In the genomic region with DNA sequence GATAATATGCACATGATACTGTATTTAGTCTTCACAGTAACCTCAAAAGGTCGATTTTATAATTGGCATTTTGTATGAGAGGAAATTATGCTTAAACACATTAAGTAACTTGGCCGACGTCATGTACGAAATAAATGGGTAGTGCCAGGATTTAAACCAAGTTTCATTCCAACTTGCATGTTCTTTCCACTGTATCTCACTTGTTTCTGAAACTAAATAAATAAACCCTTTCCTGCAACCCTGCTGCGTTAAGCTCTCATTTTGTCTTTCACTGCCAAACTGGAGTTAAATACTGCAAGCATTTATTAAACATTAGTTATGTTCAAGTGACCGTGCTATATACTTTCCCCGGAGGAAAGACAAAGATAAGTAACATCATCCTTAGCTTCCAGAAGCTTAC, we compare ENCODE assay signal across 28 cellular contexts.
DNase-seq lines count a peak whose midpoint lies in the region; ATAC-seq and TF ChIP-seq lines count a peak whose summit lies in the region.
"Had no signal": no experiment of that assay in that cellular context is flagged by ENCODE, and none has a peak within 500 bp of the region (broad histone marks: within the 10 kb centered on the region; RNA-seq: fewer than 3 reads in every experiment).

No MANE protein-coding gene starts in this region.

- peak; percentile 6 for DNase-seq in NCI-H146 (lab: John Stamatoyannopoulos, UW)
- DNase-seq in NCI-H146 treated with DMSO at 0.1 percent for 48 hours (lab: John Stamatoyannopoulos, UW; ENCODE audit: unreplicated experiment): no peak
- DNase-seq in activated T-cell treated with anti-CD3 and anti-CD28 coated beads, Interleukin-2, amount 50 U/mL, for 24 hours: no peak
- no peak for DNase-seq in BE2C
- no peak for DNase-seq in activated naive CD4-positive, alpha-beta T cell treated with anti-CD3 and anti-CD28 coated beads, Interleukin-2, amount 50 U/mL, for 72 hours (ENCODE audit: low spot score in 2 of 2)
- DNase-seq in T-helper 9 cell: no peak
- DNase-seq: activated CD4-positive, alpha-beta T cell treated with anti-CD3 and anti-CD28 coated beads for 4 hours; activated effector memory CD4-positive, alpha-beta T cell treated with Interleukin-2 at 50 U/mL for 16 hours; activated naive CD8-positive, alpha-beta T cell treated with anti-CD3 and anti-CD28 coated beads, Interleukin-2, amount 10 ng/mL, durations not matched to agents 7 days and 5 days; activated T-cell treated with anti-CD3 and anti-CD28 coated beads for 4 hours; CD4-positive, CD25-positive, alpha-beta regulatory T cell; foreskin keratinocyte; heart right ventricle; MM.1S; NCI-H1417; NCI-H2081 treated with DMSO at 0.1 percent for 48 hours; nephron progenitor cell; ovary; PC-9; retina; Right ventricle myocardium superior; stimulated activated CD4-positive, alpha-beta T cell treated with anti-CD3 and anti-CD28 coated beads, Interleukin-4, amount 100 ng/mL, for 24 hours had no signal

- TF ChIP-seq EP300 in gastroesophageal sphincter (IDR thresholded peaks at IDR 0.05): no peak

- peaks cover 0 to 4% (median 0%) of the 10 kb centered on the region in 5 experiments for H3K9me3 Mint-ChIP-seq in brain
- H3K9me3 Mint-ChIP-seq in activated T-cell treated with anti-CD3 and anti-CD28 coated beads, Interleukin-2, amount 50 U/mL, for 24 hours: no peaks in the 10 kb centered on the region
- H3K9me3 Mint-ChIP-seq in activated naive CD4-positive, alpha-beta T cell treated with anti-CD3 and anti-CD28 coated beads, Interleukin-2, amount 50 U/mL, for 72 hours: peaks cover 0 to 5% of the 10 kb centered on the region in 2 donors
- H3K9me3 Mint-ChIP-seq: activated naive CD8-positive, alpha-beta T cell treated with anti-CD3 and anti-CD28 coated beads, Interleukin-2, amount 10 ng/mL, durations not matched to agents 7 days and 5 days; GM23338; nephron progenitor cell; stimulated activated memory B cell treated with anti-CD40 and anti-IgM and Interleukin-4, amounts not matched to agents 10 μg/mL and 1 μg/mL and 100 μg/mL, for 72 hours had no signal

- H3K9me3 ChIP-seq in gastroesophageal sphincter (no peaks in the 10 kb centered on the region), BE2C (no peaks in the 10 kb centered on the region)
- H3K9me3 ChIP-seq: heart right ventricle, ovary had no signal

- no peak for ATAC-seq in gastroesophageal sphincter
- ATAC-seq in activated naive CD4-positive, alpha-beta T cell treated with anti-CD3 and anti-CD28 coated beads, Interleukin-2, amount 50 U/mL, for 72 hours: no peak
- ATAC-seq: foreskin keratinocyte; GM23338; stimulated activated memory B cell treated with anti-CD40 and anti-IgM and Interleukin-4, amounts not matched to agents 10 μg/mL and 1 μg/mL and 100 μg/mL, for 72 hours had no signal

- no peak for TF ChIP-seq POLR2A in gastroesophageal sphincter (IDR thresholded peaks at IDR 0.05)

- peak overlapping the region; percentile 76 to 92 (median 80) for H3K27ac ChIP-seq in gastroesophageal sphincter
- H3K27ac ChIP-seq: 22Rv1, foreskin keratinocyte, heart right ventricle, ovary, PC-9 had no signal

- H3K4me3 ChIP-seq in gastroesophageal sphincter (no peak overlapping the region), BE2C (ENCODE audit: low read depth, low read length) (no peak overlapping the region)
- H3K4me3 ChIP-seq: GM23338, heart right ventricle, lung, ovary, PC-9 had no signal

- no peaks in the 10 kb centered on the region for H3K27me3 Mint-ChIP-seq in brain
- no peaks in the 10 kb centered on the region for H3K27me3 Mint-ChIP-seq in activated T-cell treated with anti-CD3 and anti-CD28 coated beads, Interleukin-2, amount 50 U/mL, for 24 hours
- H3K27me3 Mint-ChIP-seq: activated naive CD8-positive, alpha-beta T cell treated with anti-CD3 and anti-CD28 coated beads, Interleukin-2, amount 10 ng/mL, durations not matched to agents 7 days and 5 days; CD4-positive, CD25-positive, alpha-beta regulatory T cell; stimulated activated memory B cell treated with anti-CD40 and anti-IgM and Interleukin-4, amounts not matched to agents 10 μg/mL and 1 μg/mL and 100 μg/mL, for 72 hours had no signal

- TF ChIP-seq CTCF in brain (conservative IDR thresholded peaks at IDR 0.05): no peak
- no peak for TF ChIP-seq CTCF in gastroesophageal sphincter (IDR thresholded peaks at IDR 0.05)
- no peak for TF ChIP-seq CTCF in BE2C (IDR thresholded peaks at IDR 0.05; ENCODE audit: low read depth, low read length)

- H3K4me1 ChIP-seq in gastroesophageal sphincter (peaks cover 37 to 69% (median 44%) of the 10 kb centered on the region in 3 donors), BE2C (no peaks in the 10 kb centered on the region)

- no peaks in the 10 kb centered on the region for H3K36me3 ChIP-seq in gastroesophageal sphincter
- H3K36me3 ChIP-seq in BE2C: no peaks in the 10 kb centered on the region
- H3K36me3 ChIP-seq: heart right ventricle, ovary had no signal

- no peaks in the 10 kb centered on the region for H3K36me3 Mint-ChIP-seq in brain
- no peaks in the 10 kb centered on the region for H3K36me3 Mint-ChIP-seq in activated T-cell treated with anti-CD3 and anti-CD28 coated beads, Interleukin-2, amount 50 U/mL, for 24 hours (ENCODE audit: low read depth)
- no peaks in the 10 kb centered on the region for H3K36me3 Mint-ChIP-seq in activated naive CD4-positive, alpha-beta T cell treated with anti-CD3 and anti-CD28 coated beads, Interleukin-2, amount 50 U/mL, for 72 hours
- H3K36me3 Mint-ChIP-seq: activated naive CD8-positive, alpha-beta T cell treated with anti-CD3 and anti-CD28 coated beads, Interleukin-2, amount 10 ng/mL, durations not matched to agents 7 days and 5 days; CD4-positive, CD25-positive, alpha-beta regulatory T cell; stimulated activated memory B cell treated with anti-CD40 and anti-IgM and Interleukin-4, amounts not matched to agents 10 μg/mL and 1 μg/mL and 100 μg/mL, for 72 hours had no signal

- peak overlapping the region in 3 of 5 experiments; percentile 48 to 72 (median 49) for H3K27ac Mint-ChIP-seq in brain
- no peak overlapping the region for H3K27ac Mint-ChIP-seq in activated T-cell treated with anti-CD3 and anti-CD28 coated beads, Interleukin-2, amount 50 U/mL, for 24 hours
- no peak overlapping the region for H3K27ac Mint-ChIP-seq in activated naive CD4-positive, alpha-beta T cell treated with anti-CD3 and anti-CD28 coated beads, Interleukin-2, amount 50 U/mL, for 72 hours
- H3K27ac Mint-ChIP-seq: activated naive CD8-positive, alpha-beta T cell treated with anti-CD3 and anti-CD28 coated beads, Interleukin-2, amount 10 ng/mL, durations not matched to agents 7 days and 5 days; CD4-positive, CD25-positive, alpha-beta regulatory T cell; GM23338; nephron progenitor cell; stimulated activated memory B cell treated with anti-CD40 and anti-IgM and Interleukin-4, amounts not matched to agents 10 μg/mL and 1 μg/mL and 100 μg/mL, for 72 hours had no signal

- H3K4me3 Mint-ChIP-seq in brain: no peak overlapping the region
- H3K4me3 Mint-ChIP-seq in activated T-cell treated with anti-CD3 and anti-CD28 coated beads, Interleukin-2, amount 50 U/mL, for 24 hours: no peak overlapping the region
- H3K4me3 Mint-ChIP-seq: activated naive CD8-positive, alpha-beta T cell treated with anti-CD3 and anti-CD28 coated beads, Interleukin-2, amount 10 ng/mL, durations not matched to agents 7 days and 5 days; CD4-positive, CD25-positive, alpha-beta regulatory T cell; GM23338; nephron progenitor cell; stimulated activated memory B cell treated with anti-CD40 and anti-IgM and Interleukin-4, amounts not matched to agents 10 μg/mL and 1 μg/mL and 100 μg/mL, for 72 hours had no signal

- H3K27me3 ChIP-seq in gastroesophageal sphincter (no peaks in the 10 kb centered on the region), BE2C (no peaks in the 10 kb centered on the region; the same call in 1 of the 2 replicates)
- H3K27me3 ChIP-seq: heart right ventricle, ovary had no signal

- peaks cover 21% of the 10 kb centered on the region for H3K4me1 Mint-ChIP-seq in brain
- no peaks in the 10 kb centered on the region for H3K4me1 Mint-ChIP-seq in activated T-cell treated with anti-CD3 and anti-CD28 coated beads, Interleukin-2, amount 50 U/mL, for 24 hours (ENCODE audit: low read depth)
- H3K4me1 Mint-ChIP-seq: activated naive CD8-positive, alpha-beta T cell treated with anti-CD3 and anti-CD28 coated beads, Interleukin-2, amount 10 ng/mL, durations not matched to agents 7 days and 5 days; CD4-positive, CD25-positive, alpha-beta regulatory T cell; GM23338; nephron progenitor cell; stimulated activated memory B cell treated with anti-CD40 and anti-IgM and Interleukin-4, amounts not matched to agents 10 μg/mL and 1 μg/mL and 100 μg/mL, for 72 hours had no signal

- WGBS in gastroesophageal sphincter (ENCODE audit: low coverage in 1 of 2), 2 donors: 13 to 27% methylated on average over 7 of the region's 7 CpGs

Comparison
In these comparisons a context has a peak if more than half of its experiments do, and no peak if none do; other contexts are left out.
1. H3K27ac Mint-ChIP-seq: peak in brain (3 of 5); none in activated T-cell treated with anti-CD3 and anti-CD28 coated beads, Interleukin-2, amount 50 U/mL, for 24 hours (single experiment) and activated naive CD4-positive, alpha-beta T cell treated with anti-CD3 and anti-CD28 coated beads, Interleukin-2, amount 50 U/mL, for 72 hours (0 of 2).